8 cellular contexts compared by ENCODE assay signal in genomic region chr14:65164068-65164824, GRCh38.
DNase-seq lines count a peak whose midpoint lies in the region; ATAC-seq and TF ChIP-seq lines count a peak whose summit lies in the region.

No MANE protein-coding gene starts in this region.

- H3K9ac ChIP-seq in MM.1S (ENCODE audit: low read length) (no peak overlapping the region), mesendoderm (ENCODE audit: low read length) (no peak overlapping the region)

- CTCF ChIA-PET in activated CD4-positive, alpha-beta T cell treated with anti-CD3 and anti-CD28 coated beads for 36 hours (lab: Charles Lee): interaction anchor here (0.6 to 3.2 kb wide), 30 partner anchors 10 to 1196 kb away, joined by 3 to 24 read pairs (median 3); no protein-coding TSS in a partner anchor

- DNase-seq in activated CD4-positive, alpha-beta T cell treated with anti-CD3 and anti-CD28 coated beads for 36 hours: peak; percentile 56
- DNase-seq in activated CD4-positive, alpha-beta T cell treated with anti-CD3 and anti-CD28 coated beads for 1 hour: no peak
- DNase-seq in MM.1S: peak; percentile 31
- DNase-seq in T follicular helper cell (ENCODE audit: low read depth): peak; percentile 20
- peak; percentile 70 for DNase-seq in dermis blood vessel endothelial cell
- peak; percentile 53 for DNase-seq in mesendoderm
- no peak for DNase-seq in islet precursor cell

- H4K20me1 ChIP-seq in MM.1S (ENCODE audit: insufficient read depth, low read length): no peaks in the 10 kb centered on the region

- no peaks in the 10 kb centered on the region for H3K9me3 Mint-ChIP-seq in activated CD4-positive, alpha-beta T cell treated with anti-CD3 and anti-CD28 coated beads for 36 hours (ENCODE audit: low read depth)

- H3K4ac ChIP-seq in mesendoderm (ENCODE audit: low read depth, low read length): no peak overlapping the region

- no peak overlapping the region for H3K4me3 ChIP-seq in MM.1S (ENCODE audit: low read length)
- H3K4me3 ChIP-seq in mesendoderm (ENCODE audit: low read length): no peak overlapping the region

- H3K4me1 Mint-ChIP-seq in activated CD4-positive, alpha-beta T cell treated with anti-CD3 and anti-CD28 coated beads for 36 hours: peaks cover 14% of the 10 kb centered on the region

- no CpG with 5 or more reads among the region's 6 CpGs for WGBS in mesendoderm (ENCODE audit: extremely low coverage, insufficient coverage, low lambda C conversion rate)

- H2AFZ ChIP-seq in MM.1S (ENCODE audit: low read length): no peak overlapping the region

- no peak overlapping the region for H4K5ac ChIP-seq in mesendoderm (ENCODE audit: low read length)

- intact Hi-C loops in activated CD4-positive, alpha-beta T cell treated with anti-CD3 and anti-CD28 coated beads for 36 hours (cut with DNase I, micrococcal nuclease): loop anchor here (1.0 to 5.0 kb wide), 7 partner anchors 123 to 906 kb away; partner anchors contain the start of gene FUT8 (in 1 of the 2)

- H3K9me2 ChIP-seq in MM.1S (replicated peaks; ENCODE audit: insufficient read depth, low read length): no peaks in the 10 kb centered on the region

- peak; percentile 60 for ATAC-seq in activated CD4-positive, alpha-beta T cell treated with anti-CD3 and anti-CD28 coated beads for 36 hours
- no peak for ATAC-seq in GM21723 (IDR thresholded peaks at IDR 0.05; ENCODE audit: unreplicated experiment)

- H3K4me1 ChIP-seq in MM.1S (ENCODE audit: low read length) (peaks cover 10% of the 10 kb centered on the region), mesendoderm (ENCODE audit: control insufficient read depth, low read depth, low read length) (no peaks in the 10 kb centered on the region)

- H3K36me3 ChIP-seq in MM.1S (replicated peaks; ENCODE audit: insufficient read depth, low read length): no peaks in the 10 kb centered on the region
- H3K36me3 ChIP-seq in mesendoderm (ENCODE audit: control insufficient read depth, insufficient read depth, low read length): no peaks in the 10 kb centered on the region

- peak overlapping the region; percentile 23 for H2AK5ac ChIP-seq in mesendoderm (ENCODE audit: low read length)

- H3K9me3 ChIP-seq in MM.1S (replicated peaks; ENCODE audit: insufficient read depth, low read length): no peaks in the 10 kb centered on the region

- no peak overlapping the region for H3K23ac ChIP-seq in mesendoderm (ENCODE audit: low read length)

- no peaks in the 10 kb centered on the region for H3K36me3 Mint-ChIP-seq in activated CD4-positive, alpha-beta T cell treated with anti-CD3 and anti-CD28 coated beads for 36 hours (ENCODE audit: low read depth)

- TF ChIP-seq CTCF in MM.1S (IDR thresholded peaks at IDR 0.05; ENCODE audit: low read length): peak; percentile 50

- peak overlapping the region; percentile 18 for H2BK5ac ChIP-seq in mesendoderm (ENCODE audit: low read length)

- H3K27me3 ChIP-seq in MM.1S (replicated peaks; ENCODE audit: insufficient read depth, low read length) (no peaks in the 10 kb centered on the region), mesendoderm (ENCODE audit: insufficient read depth, low read length, poor library complexity) (no peaks in the 10 kb centered on the region)

- peaks cover 5% of the 10 kb centered on the region for H3F3A ChIP-seq in MM.1S (ENCODE audit: insufficient read depth, low read length)

- no peak overlapping the region for H3K56ac ChIP-seq in mesendoderm (ENCODE audit: low read length)

- no peak overlapping the region for H3K27ac ChIP-seq in MM.1S (ENCODE audit: low read length)
- H3K27ac ChIP-seq in mesendoderm (ENCODE audit: low read depth, low read length): no peak overlapping the region

- H3K4me2 ChIP-seq in MM.1S (ENCODE audit: low read depth, low read length) (no peak overlapping the region), mesendoderm (ENCODE audit: low read length) (no peak overlapping the region)

- H2BK120ac ChIP-seq in mesendoderm (ENCODE audit: low read depth, low read length): no peak overlapping the region

- no peak overlapping the region for H3K4me3 Mint-ChIP-seq in activated CD4-positive, alpha-beta T cell treated with anti-CD3 and anti-CD28 coated beads for 36 hours

- no peak overlapping the region for H3K18ac ChIP-seq in mesendoderm (ENCODE audit: low read length)

- H3K79me2 ChIP-seq in MM.1S (ENCODE audit: low read length) (no peaks in the 10 kb centered on the region), mesendoderm (ENCODE audit: control insufficient read depth, insufficient read depth, low read length) (no peaks in the 10 kb centered on the region)

- H3K79me1 ChIP-seq in mesendoderm (ENCODE audit: low read length): no peaks in the 10 kb centered on the region

- H2BK15ac ChIP-seq in mesendoderm (replicated peaks; ENCODE audit: low read depth): no peak overlapping the region

- no peaks in the 10 kb centered on the region for H3K27me3 Mint-ChIP-seq in activated CD4-positive, alpha-beta T cell treated with anti-CD3 and anti-CD28 coated beads for 36 hours

- POLR2A ChIA-PET in activated CD4-positive, alpha-beta T cell treated with anti-CD3 and anti-CD28 coated beads for 36 hours (lab: Charles Lee): interaction anchor here (0.6 kb wide), 1 partner anchor 62 kb away, joined by 10 read pairs; no protein-coding TSS in a partner anchor

- H3K27ac Mint-ChIP-seq in activated CD4-positive, alpha-beta T cell treated with anti-CD3 and anti-CD28 coated beads for 36 hours: no peak overlapping the region

- no peak overlapping the region for H4K8ac ChIP-seq in mesendoderm (ENCODE audit: low read depth, low read length)

Comparison
In these comparisons a context has a peak if more than half of its experiments do, and no peak if none do; other contexts are left out.
1. DNase-seq: peak in activated CD4-positive, alpha-beta T cell treated with anti-CD3 and anti-CD28 coated beads for 36 hours (single experiment), MM.1S (single experiment), T follicular helper cell (single experiment), dermis blood vessel endothelial cell (single experiment) and mesendoderm (single experiment); none in activated CD4-positive, alpha-beta T cell treated with anti-CD3 and anti-CD28 coated beads for 1 hour (single experiment) and islet precursor cell (single experiment).